ENCODE assay signal across 2 cellular contexts in the genomic region with DNA sequence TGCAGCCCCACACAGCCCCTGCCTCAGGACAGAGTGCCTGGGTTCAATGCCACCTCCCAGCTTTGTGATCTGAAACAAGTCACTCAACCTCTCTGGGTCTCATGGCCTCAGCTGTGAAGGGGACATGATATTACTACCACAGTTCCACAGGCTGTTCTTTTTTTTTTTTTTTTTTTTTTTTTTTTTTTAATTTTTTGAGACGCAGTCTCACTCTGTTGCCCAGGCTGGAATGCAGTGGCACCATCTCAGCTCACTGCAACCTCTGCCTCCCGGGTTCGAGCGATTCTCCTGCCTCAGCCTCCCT.
A peak's percentile ranks its signal among the peaks of the same experiment; 100 is the strongest.
TF ChIP-seq lines count a peak whose summit lies in the region.

No MANE protein-coding gene starts in this region.

TF ChIP-seq in HEK293T, 16 proteins besides CTCF, POLR2A, EP300 and RAD21:
- peak; percentile 34; the same call in 1 of the 2 replicates for TF ChIP-seq ZNF384 (IDR thresholded peaks at IDR 0.05)
TF ChIP-seq in HEK293T: peak in this region for 1; not testable (repeated sequence) for 15.

TF ChIP-seq in SK-N-SH, 30 proteins besides CTCF, POLR2A, EP300 and RAD21:
- TF ChIP-seq, protein P1, sequence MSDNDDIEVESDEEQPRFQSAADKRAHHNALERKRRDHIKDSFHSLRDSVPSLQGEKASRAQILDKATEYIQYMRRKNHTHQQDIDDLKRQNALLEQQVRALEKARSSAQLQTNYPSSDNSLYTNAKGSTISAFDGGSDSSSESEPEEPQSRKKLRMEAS (IDR thresholded peaks at IDR 0.05; ENCODE audit: low read depth), result 0 out of 2 replicates have a peak, but pooled peaks have one; percentile 1
